Comparison of ENCODE assay signal across 39 cellular contexts in genomic region chr19:48520134-48520533, GRCh38. TPM values are rescaled to one million over a fixed set of nuclear protein-coding genes. Genes with fewer than 3 reads are reported as not detected.
"Had no signal": no experiment of that assay in that cellular context is flagged by ENCODE, and none has a peak within 500 bp of the region (broad histone marks: within the 10 kb centered on the region; RNA-seq: fewer than 3 reads in every experiment).

No MANE protein-coding gene starts in this region.

- H3K36me3 ChIP-seq: MG63 had no signal

- DNase-seq: Kasumi-1, MG63, MM.1S, MV-4-11, NCI-H1048, NCI-H1092, NCI-H1092 treated with DMSO at 0.1 percent for 48 hours, NCI-H1105, NCI-H1105 treated with DMSO at 0.1 percent for 48 hours, NCI-H1417, NCI-H1417 treated with DMSO at 0.1 percent for 48 hours, NCI-H1436, NCI-H1436 treated with DMSO at 0.1 percent for 48 hours, NCI-H146, NCI-H1694, NCI-H1694 treated with DMSO at 0.1 percent for 48 hours, NCI-H187, NCI-H187 treated with DMSO at 0.1 percent for 48 hours, NCI-H1930, NCI-H2029, NCI-H2029 treated with DMSO at 0.1 percent for 48 hours, NCI-H2081, NCI-H2081 treated with DMSO at 0.1 percent for 48 hours, NCI-H2107, NCI-H2171, NCI-H2171 treated with DMSO at 0.1 percent for 48 hours, NCI-H2227 treated with DMSO at 0.1 percent for 48 hours, NCI-H226, NCI-H345, NCI-H446, NCI-H446 treated with DMSO at 0.1 percent for 48 hours, NCI-H510A, NCI-H510A treated with DMSO at 0.1 percent for 48 hours, NCI-H524, NCI-H524 treated with DMSO at 0.1 percent for 48 hours, NCI-H526 had no signal

- H3K4me3 ChIP-seq: MG63 had no signal

- H3K27me3 ChIP-seq: MG63 had no signal

RNA-seq across cellular contexts. Expression of gene SULT2B1, which starts 31.8 kb away (rescaled TPM):
- total RNA-seq: LHCN-M2, M059J, MCF 10A had no signal
